Comparison of ENCODE assay signal across 8 cellular contexts in genomic region chr19:38684078-38684861, GRCh38. TPM values are rescaled to one million over a fixed set of nuclear protein-coding genes. Genes with fewer than 3 reads are reported as not detected.
DNase-seq lines count a peak whose midpoint lies in the region; TF ChIP-seq lines count a peak whose summit lies in the region.

No MANE protein-coding gene starts in this region.

- intact Hi-C loops in uterus (cut with DNase I; ENCODE audit: low total_unique reads) = no loop called here
- intact Hi-C loops in head of caudate nucleus (cut with DNase I) = no loop called here

- DNase-seq in AG09319 (ENCODE audit: extremely low read depth, low read depth) (peak; percentile 75), HCEC 1CT (peak; percentile 94), SIG-M5 treated with dmso at 0.1 percent for 504 hours (lab: John Stamatoyannopoulos, UW; ENCODE audit: unreplicated experiment) (peak; percentile 91), coronary artery (ENCODE audit: low spot score) (peak; percentile 92), uterus (peak; percentile 80 to 88), head of caudate nucleus (no peak), NCI-H2107 treated with DMSO at 0.1 percent for 48 hours (lab: John Stamatoyannopoulos, UW; ENCODE audit: unreplicated experiment) (no peak)

- TF ChIP-seq POLR2A in uterus (IDR thresholded peaks at IDR 0.05) = peak in 1 of 2 donors; percentile 31

- no peaks in the 10 kb centered on the region for H3K9me3 ChIP-seq in mesodermal cell (ENCODE audit: control insufficient read depth, low read length)
- H3K9me3 ChIP-seq in uterus = no peaks in the 10 kb centered on the region

- H3K27ac ChIP-seq in coronary artery = peak overlapping the region; percentile 90 to 97
- peak overlapping the region; percentile 91 for H3K27ac ChIP-seq in mesodermal cell (ENCODE audit: low read depth, low read length, severe bottlenecking)
- H3K27ac ChIP-seq in uterus = peak overlapping the region; percentile 95 to 100

- no peak for TF ChIP-seq CTCF in AG09319 (IDR thresholded peaks at IDR 0.05; ENCODE audit: low read depth, low read length)
- no peak for TF ChIP-seq CTCF in coronary artery (IDR thresholded peaks at IDR 0.05)
- no peak for TF ChIP-seq CTCF in uterus (IDR thresholded peaks at IDR 0.05)

- H3K36me3 ChIP-seq in mesodermal cell (ENCODE audit: control insufficient read depth, insufficient read depth, low read length) (peaks cover 66% of the 10 kb centered on the region), uterus (no peaks in the 10 kb centered on the region)

- 57 to 69% methylated on average over 2 to 3 of the region's 7 CpGs for WGBS in mesodermal cell (ENCODE audit: insufficient coverage in 2 of 2), 2 experiments

- peak overlapping the region; percentile 19 for H3K4me3 ChIP-seq in coronary artery
- no peak overlapping the region for H3K4me3 ChIP-seq in mesodermal cell (ENCODE audit: extremely low read depth, insufficient read depth, low read length, poor library complexity, severe bottlenecking)
- H3K4me3 ChIP-seq in uterus = no peak overlapping the region

- no peaks in the 10 kb centered on the region for H3K27me3 ChIP-seq in uterus

- H3K4me1 ChIP-seq in mesodermal cell (ENCODE audit: control insufficient read depth, insufficient read depth, low read length, poor library complexity, severe bottlenecking) = peaks cover 64% of the 10 kb centered on the region
- H3K4me1 ChIP-seq in uterus = peaks cover 21 to 39% of the 10 kb centered on the region in 2 donors

RNA-seq across cellular contexts. Expression of gene ACTN4, which starts 36.8 kb away (rescaled TPM):
- polyA plus RNA-seq in mesodermal cell (2013, experiment 1 of 2) = 478 TPM
- 340 TPM for polyA plus RNA-seq in mesodermal cell (2013, experiment 2 of 2)
- total RNA-seq in uterus = 100 to 1,000 TPM; 259 to 844 (median 429) TPM

Comparison
In these comparisons a context has a peak if more than half of its experiments do, and no peak if none do; other contexts are left out.
1. DNase-seq: peak in AG09319 (single experiment), HCEC 1CT (single experiment), SIG-M5 treated with dmso at 0.1 percent for 504 hours (single experiment), coronary artery (single experiment) and uterus (2 of 2); none in head of caudate nucleus (0 of 42) and NCI-H2107 treated with DMSO at 0.1 percent for 48 hours (single experiment).
2. Peak in every context shown above with its lines, with median percentiles within 50 percentile points of each other: H3K27ac ChIP-seq.